8 cellular contexts compared by ENCODE assay signal in genomic region chr4:55947912-55948725, GRCh38.
DNase-seq lines count a peak whose midpoint lies in the region; ATAC-seq and TF ChIP-seq lines count a peak whose summit lies in the region.

No MANE protein-coding gene starts in this region.

- H3K9me3 ChIP-seq in iPS-15b (ENCODE audit: control insufficient read depth, insufficient read depth, low read length): no peaks in the 10 kb centered on the region

- no peak for TF ChIP-seq CTCF in GM12864 (IDR thresholded peaks at IDR 0.05; ENCODE audit: low read depth, low read length, missing control alignments)

- DNase-seq in GM12864 (ENCODE audit: low read depth): peak; percentile 43
- peak; percentile 98 for DNase-seq in RKO (ENCODE audit: low spot score)
- peak; percentile 83 for DNase-seq in amniotic stem cell (lab: John Stamatoyannopoulos, UW)
- peak; percentile 14 to 21 for DNase-seq in stimulated activated CD4-positive, alpha-beta T cell treated with anti-CD3 and anti-CD28 coated beads, Interleukin-12 subunit alpha, Interleukin-12 subunit beta, amount 100 ng/mL, for 24 hours (ENCODE audit: low read depth in 2 of 2)
- DNase-seq in NCI-H187 (lab: John Stamatoyannopoulos, UW): no peak

- H3K9ac ChIP-seq in iPS-15b (ENCODE audit: low read depth, low read length): no peak overlapping the region

- H3K4me3 ChIP-seq in GM12864 (ENCODE audit: low read depth, low read length): peak overlapping the region; percentile 87
- peak overlapping the region; percentile 92 for H3K4me3 ChIP-seq in iPS-15b (ENCODE audit: low read depth, low read length)

- peaks cover 8% of the 10 kb centered on the region for H3K4me1 ChIP-seq in iPS-15b (ENCODE audit: control insufficient read depth, insufficient read depth, low read length)

- ATAC-seq in HG02610 (IDR thresholded peaks at IDR 0.05; ENCODE audit: unreplicated experiment) (peak; percentile 29), HG03108 (IDR thresholded peaks at IDR 0.05; ENCODE audit: unreplicated experiment) (no peak)

- H3K27me3 ChIP-seq in iPS-15b (ENCODE audit: control insufficient read depth, insufficient read depth, low read length): no peaks in the 10 kb centered on the region

- no peaks in the 10 kb centered on the region for H3K36me3 ChIP-seq in iPS-15b (ENCODE audit: control insufficient read depth, insufficient read depth, low read length)

Comparison
In these comparisons a context has a peak if more than half of its experiments do, and no peak if none do; other contexts are left out.
1. DNase-seq: peak in GM12864 (single experiment), RKO (single experiment), amniotic stem cell (single experiment) and stimulated activated CD4-positive, alpha-beta T cell treated with anti-CD3 and anti-CD28 coated beads, Interleukin-12 subunit alpha, Interleukin-12 subunit beta, amount 100 ng/mL, for 24 hours (2 of 2); none in NCI-H187 (0 of 2).